8 cellular contexts compared by ENCODE assay signal in genomic region chr9:131657890-131658752, GRCh38.
DNase-seq lines count a peak whose midpoint lies in the region; ATAC-seq and TF ChIP-seq lines count a peak whose summit lies in the region.

No MANE protein-coding gene starts in this region.

- TF ChIP-seq CTCF in heart left ventricle (IDR thresholded peaks at IDR 0.05) = no peak

- peaks cover 0 to 8% (median 0%) of the 10 kb centered on the region in 3 donors for H3K27me3 Mint-ChIP-seq in immature natural killer cell (ENCODE audit: low read depth in 3 of 3)

- H3K9me3 Mint-ChIP-seq in immature natural killer cell = no peaks in the 10 kb centered on the region

- H3K36me3 ChIP-seq in heart left ventricle (peaks cover 0 to 4% (median 0%) of the 10 kb centered on the region in 9 donors), stomach smooth muscle (ENCODE audit: control insufficient read depth in 2 of 2, insufficient read depth in 2 of 2, low read length in 2 of 2) (peaks cover 0 to 2% of the 10 kb centered on the region in 2 donors)

- DNase-seq in heart left ventricle (no peak), cardiac septum (ENCODE audit: low spot score) (no peak), immature natural killer cell (no peak), NCI-H1417 (lab: John Stamatoyannopoulos, UW) (no peak), OCI-M1 (lab: John Stamatoyannopoulos, UW) (no peak), NCI-H2196 (lab: John Stamatoyannopoulos, UW; ENCODE audit: unreplicated experiment) (no peak)
- DNase-seq in activated T-cell treated with anti-CD3 and anti-CD28 coated beads, Interleukin-2, amount 50 U/mL, for 48 hours = peak; percentile 53 to 66

- peak overlapping the region in 9 of 12 donors; percentile 15 to 88 (median 43) for H3K27ac ChIP-seq in heart left ventricle
- H3K27ac ChIP-seq in stomach smooth muscle (ENCODE audit: low read length) = peak overlapping the region; percentile 2

- intact Hi-C loops in heart left ventricle (cut with DNase I) = loop anchor here in 1 of 10 donors (10.0 kb wide), 1 partner anchor 77 kb away; no protein-coding TSS in a partner anchor
- intact Hi-C loops in cardiac septum (cut with DNase I) = no loop called here

- peaks cover 18 to 100% (median 72%) of the 10 kb centered on the region in 12 donors for H3K4me1 ChIP-seq in heart left ventricle
- peaks cover 21% of the 10 kb centered on the region for H3K4me1 ChIP-seq in stomach smooth muscle (ENCODE audit: control insufficient read depth, insufficient read depth, low read length)

- ATAC-seq in heart left ventricle = peak in 1 of 4 donors; percentile 27

- no peak overlapping the region for H3K9ac ChIP-seq in stomach smooth muscle (ENCODE audit: low read length in 2 of 2)

- H3K9me3 ChIP-seq in heart left ventricle (no peaks in the 10 kb centered on the region), stomach smooth muscle (ENCODE audit: control insufficient read depth in 2 of 2, low read length in 2 of 2) (no peaks in the 10 kb centered on the region)

- 66 to 75% (median 71%) methylated on average over 10 of the region's 10 CpGs for WGBS in heart left ventricle, 4 donors

- TF ChIP-seq POLR2A in heart left ventricle (IDR thresholded peaks at IDR 0.05) = no peak

- H3K4me3 ChIP-seq in heart left ventricle = no peak overlapping the region
- H3K4me3 ChIP-seq in stomach smooth muscle (ENCODE audit: low read length in 2 of 2) = no peak overlapping the region

- peaks cover 84 to 92% of the 10 kb centered on the region in 2 donors for H3K4me1 Mint-ChIP-seq in immature natural killer cell

- no peaks in the 10 kb centered on the region for H3K27me3 ChIP-seq in heart left ventricle
- no peaks in the 10 kb centered on the region for H3K27me3 ChIP-seq in stomach smooth muscle (ENCODE audit: control insufficient read depth in 1 of 2, insufficient read depth in 2 of 2, low read length in 2 of 2)

- no peaks in the 10 kb centered on the region for H3K36me3 Mint-ChIP-seq in immature natural killer cell

- H3K4me3 Mint-ChIP-seq in immature natural killer cell = peak overlapping the region in 4 of 5 donors; percentile 31 to 72 (median 50)

- H3K27ac Mint-ChIP-seq in immature natural killer cell = peak overlapping the region; percentile 53 to 97 (median 84)

Comparison
In these comparisons a context has a peak if more than half of its experiments do, and no peak if none do; other contexts are left out.
1. DNase-seq: peak in activated T-cell treated with anti-CD3 and anti-CD28 coated beads, Interleukin-2, amount 50 U/mL, for 48 hours (2 of 2); none in heart left ventricle (0 of 5), cardiac septum (single experiment), immature natural killer cell (0 of 3), NCI-H1417 (0 of 3), OCI-M1 (single experiment) and NCI-H2196 (single experiment).